In the genomic region with DNA sequence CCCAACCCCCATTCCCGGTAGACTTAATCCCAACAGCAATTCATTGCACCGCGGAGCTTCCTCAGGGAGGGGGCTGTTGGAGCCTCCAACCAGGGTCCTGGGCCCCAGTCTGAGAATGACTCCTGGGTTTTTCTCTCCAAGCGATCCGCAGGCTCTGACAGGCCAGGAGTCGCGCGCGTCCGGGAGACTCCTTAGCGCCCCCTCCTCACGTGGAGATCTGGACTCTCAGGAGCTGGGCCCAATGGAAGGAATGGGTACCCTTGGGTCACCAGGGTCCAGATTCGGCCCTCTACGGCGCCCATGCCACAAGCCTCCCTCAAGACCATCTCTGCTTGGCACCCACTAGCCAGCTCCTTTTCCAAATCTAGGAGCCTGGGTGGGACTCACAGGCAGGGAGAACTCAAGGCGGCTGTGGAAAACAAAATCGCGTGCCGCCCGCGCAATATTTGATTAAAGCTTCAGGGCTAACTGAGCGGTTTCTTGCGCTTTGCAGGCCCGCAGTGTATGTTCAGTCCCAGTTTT, we compare ENCODE assay signal across 10 cellular contexts. TPM values are rescaled to one million over a fixed set of nuclear protein-coding genes. Genes with fewer than 3 reads are reported as not detected.
DNase-seq lines count a peak whose midpoint lies in the region; ATAC-seq and TF ChIP-seq lines count a peak whose summit lies in the region.
"Had no signal": no experiment of that assay in that cellular context is flagged by ENCODE, and none has a peak within 500 bp of the region (broad histone marks: within the 10 kb centered on the region; RNA-seq: fewer than 3 reads in every experiment).

No MANE protein-coding gene starts in this region.

- WGBS in spleen, 5 donors: 17 to 26% (median 21%) methylated on average over 22 to 24 of the region's 24 CpGs

- H3K4me1 ChIP-seq in HUES6 (ENCODE audit: control insufficient read depth, insufficient read depth, low read length) (peaks cover 63% of the 10 kb centered on the region), spleen (peaks cover 3 to 48% (median 28%) of the 10 kb centered on the region in 6 donors)

- H3K9me3 ChIP-seq in HUES6 (ENCODE audit: control insufficient read depth, insufficient read depth, low read depth, low read length) (no peaks in the 10 kb centered on the region), spleen (peaks cover 0 to 9% (median 0%) of the 10 kb centered on the region in 8 donors)

- H3K27me3 ChIP-seq in HUES6 (ENCODE audit: control insufficient read depth, insufficient read depth, low read length): peaks cover 100% of the 10 kb centered on the region
- peaks cover 98% of the 10 kb centered on the region for H3K27me3 ChIP-seq in kidney epithelial cell (ENCODE audit: control insufficient read depth, insufficient read depth, low read length)
- H3K27me3 ChIP-seq in spleen (replicated peaks in 1 of 7): peaks cover 5 to 100% (median 99%) of the 10 kb centered on the region in 7 donors

- no peaks in the 10 kb centered on the region for H3K36me3 ChIP-seq in HUES6 (ENCODE audit: control insufficient read depth, insufficient read depth, low read length)
- no peaks in the 10 kb centered on the region for H3K36me3 ChIP-seq in kidney epithelial cell (ENCODE audit: control insufficient read depth, insufficient read depth, low read length)
- no peaks in the 10 kb centered on the region for H3K36me3 ChIP-seq in spleen

- no peak overlapping the region for H3K27ac ChIP-seq in HUES6 (ENCODE audit: low read depth, low read length)
- H3K27ac ChIP-seq in spleen: peak overlapping the region in 6 of 8 donors; percentile 56 to 80 (median 72)

- no peak for TF ChIP-seq POLR2A in spleen (IDR thresholded peaks at IDR 0.05)

- H3K4me3 Mint-ChIP-seq in brain: peak overlapping the region; percentile 86 to 92 (median 87)

- TF ChIP-seq CTCF in brain (conservative IDR thresholded peaks at IDR 0.05) (no peak), kidney epithelial cell (IDR thresholded peaks at IDR 0.05; ENCODE audit: insufficient read depth, low read length, poor library complexity, severe bottlenecking) (no peak), spleen (IDR thresholded peaks at IDR 0.05 in 8 of 11, conservative IDR thresholded peaks at IDR 0.05 in 3 of 11) (no peak)

- peak overlapping the region in 3 of 5 experiments; percentile 56 to 90 (median 73) for H3K27ac Mint-ChIP-seq in brain

- no peaks in the 10 kb centered on the region for H3K36me3 Mint-ChIP-seq in brain

- peaks cover 0 to 22% (median 13%) of the 10 kb centered on the region in 5 experiments for H3K9me3 Mint-ChIP-seq in brain

- H3K4me1 Mint-ChIP-seq in brain: peaks cover 64% of the 10 kb centered on the region

- no peak for DNase-seq in kidney epithelial cell (ENCODE audit: low read depth)
- no peak for DNase-seq in spleen
- no peak for DNase-seq in sciatic nerve (ENCODE audit: low spot score)
- DNase-seq: activated CD4-positive, alpha-beta T cell treated with anti-CD3 and anti-CD28 coated beads, Interleukin-2, amount 50 U/mL, for 1 hour; nucleus accumbens; stimulated activated naive CD4-positive, alpha-beta T cell treated with Interleukin-2 at 50 U/mL for 16 hours had no signal

- peak overlapping the region; percentile 36 for H3K9ac ChIP-seq in HUES6 (ENCODE audit: low read length)

- ATAC-seq in sciatic nerve: no peak
- no peak for ATAC-seq in HG03039 (IDR thresholded peaks at IDR 0.05; ENCODE audit: unreplicated experiment)
- ATAC-seq in HG02642 (IDR thresholded peaks at IDR 0.05; ENCODE audit: poor library complexity, unreplicated experiment): no peak

- peak overlapping the region; percentile 60 for H3K4me3 ChIP-seq in HUES6 (ENCODE audit: low read depth, low read length)
- H3K4me3 ChIP-seq in kidney epithelial cell (ENCODE audit: low read depth, low read length): peak overlapping the region; percentile 11
- H3K4me3 ChIP-seq in spleen: peak overlapping the region in 6 of 8 donors; percentile 17 to 57 (median 26)

- peaks cover 100% of the 10 kb centered on the region for H3K27me3 Mint-ChIP-seq in brain

- intact Hi-C loops in spleen (cut with DNase I; ENCODE audit: low total_unique reads): no loop called here
- intact Hi-C loops in sciatic nerve (cut with DNase I): loop anchor here (10.0 kb wide), 1 partner anchor 632 kb away; no protein-coding TSS in a partner anchor

RNA-seq across cellular contexts. Expression of gene HAND2, which starts 7.1 kb away (rescaled TPM):
- polyA plus RNA-seq in brain (ENCODE audit: insufficient read depth, low read depth, low replicate concordance): not detected
- not detected in 2 replicates for total RNA-seq in kidney epithelial cell
- total RNA-seq in spleen: 1 to 10 TPM in 5 of 7 donors, under 1 TPM in 2; 0.80 to 6.3 (median 1.5) TPM
- polyA plus RNA-seq in spleen: 1 to 10 TPM in 2 of 3 donors, under 1 TPM in 1; 0.93 to 3.8 (median 2.4) TPM
- total RNA-seq in sciatic nerve: 0.27 TPM
